In the genomic region with DNA sequence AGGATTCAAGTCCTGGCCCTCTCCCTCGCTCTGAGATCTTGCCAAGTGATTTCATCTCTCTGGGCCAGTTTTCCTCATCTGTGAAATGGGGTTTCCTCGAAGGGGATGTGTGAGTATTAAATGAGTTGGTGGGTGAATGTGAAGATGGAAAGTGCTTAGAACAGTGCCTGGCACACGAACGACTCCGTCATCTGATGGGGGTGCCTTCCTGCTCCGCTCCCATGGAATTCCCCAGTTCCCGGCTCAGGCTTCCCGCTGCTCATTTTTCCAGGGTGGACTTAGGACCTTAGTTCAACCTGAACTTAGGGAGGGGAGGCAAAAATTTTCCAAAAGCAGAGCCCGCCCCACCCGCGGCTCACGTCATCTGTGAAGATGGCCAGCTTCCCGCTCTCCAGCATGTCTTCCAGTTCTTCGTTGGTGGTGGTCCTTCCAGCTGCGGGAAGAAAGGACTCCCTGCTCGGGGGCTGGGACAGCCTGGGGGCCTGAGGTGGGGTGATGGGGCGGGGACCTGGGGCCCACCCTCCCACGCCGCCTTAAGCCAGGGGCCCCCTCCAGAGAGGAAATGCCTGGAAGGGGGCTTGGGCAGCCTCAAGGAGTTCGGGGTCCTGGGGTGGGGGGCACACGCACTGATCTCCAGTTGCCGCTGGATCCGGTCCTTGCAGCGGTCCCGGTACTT, we compare ENCODE assay signal across 1 cellular context.
TF ChIP-seq lines count a peak whose summit lies in the region.

No MANE protein-coding gene starts in this region.

TF ChIP-seq in GM12878, 131 proteins besides CTCF, POLR2A, EP300 and RAD21:
- TF ChIP-seq ZNF217 (IDR thresholded peaks at IDR 0.05) (no peak), MTA2 (IDR thresholded peaks at IDR 0.05; ENCODE audit: low read depth) (no peak), CREM (IDR thresholded peaks at IDR 0.05; ENCODE audit: low read depth) (peak; percentile 39; the same call in 1 of the 2 replicates), CREB1 (IDR thresholded peaks at IDR 0.05; ENCODE audit: low read depth) (no peak), TCF12 (IDR thresholded peaks at IDR 0.05; ENCODE audit: low read depth, low read length) (0 out of 2 replicates have a peak, but pooled peaks have one; percentile 6), MXI1 (IDR thresholded peaks at IDR 0.05; ENCODE audit: low read depth, low read length) (no peak), SIN3A (IDR thresholded peaks at IDR 0.05; ENCODE audit: low read depth, low read length) (peak; percentile 30; the same call in 1 of the 2 replicates), YY1 (IDR thresholded peaks at IDR 0.05; ENCODE audit: low read depth, low read length) (peak; percentile 39; the same call in 1 of the 2 replicates), IKZF2 (IDR thresholded peaks at IDR 0.05) (peak in 1 of 2 experiments; percentile 60; a peak in 2 of 4 replicates), EED (IDR thresholded peaks at IDR 0.05; ENCODE audit: low read depth) (peak; percentile 39; the same call in 1 of the 2 replicates), IKZF1 (conservative IDR thresholded peaks at IDR 0.05) (peak; percentile 67), GATAD2B (conservative IDR thresholded peaks at IDR 0.05; ENCODE audit: low read depth) (no peak; the same call in 1 of the 2 replicates), MYC (IDR thresholded peaks at IDR 0.05; ENCODE audit: insufficient read depth, insufficient read length, insufficient replicate concordance, low read length, severe bottlenecking) (no peak), MEF2A (IDR thresholded peaks at IDR 0.05; ENCODE audit: insufficient read depth, low read depth, low read length) (no peak), SRF (IDR thresholded peaks at IDR 0.05; ENCODE audit: low read depth in 2 of 2, low read length in 2 of 2) (0 out of 4 replicates have a peak, but pooled peaks of 1 of the 2 experiments have one; percentile 21)
- TF ChIP-seq, protein P1, sequence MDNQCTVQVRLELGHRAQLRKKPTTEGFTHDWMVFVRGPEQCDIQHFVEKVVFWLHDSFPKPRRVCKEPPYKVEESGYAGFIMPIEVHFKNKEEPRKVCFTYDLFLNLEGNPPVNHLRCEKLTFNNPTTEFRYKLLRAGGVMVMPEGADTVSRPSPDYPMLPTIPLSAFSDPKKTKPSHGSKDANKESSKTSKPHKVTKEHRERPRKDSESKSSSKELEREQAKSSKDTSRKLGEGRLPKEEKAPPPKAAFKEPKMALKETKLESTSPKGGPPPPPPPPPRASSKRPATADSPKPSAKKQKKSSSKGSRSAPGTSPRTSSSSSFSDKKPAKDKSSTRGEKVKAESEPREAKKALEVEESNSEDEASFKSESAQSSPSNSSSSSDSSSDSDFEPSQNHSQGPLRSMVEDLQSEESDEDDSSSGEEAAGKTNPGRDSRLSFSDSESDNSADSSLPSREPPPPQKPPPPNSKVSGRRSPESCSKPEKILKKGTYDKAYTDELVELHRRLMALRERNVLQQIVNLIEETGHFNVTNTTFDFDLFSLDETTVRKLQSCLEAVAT (IDR thresholded peaks at IDR 0.05) = peak; percentile 96
- TF ChIP-seq, protein P2, sequence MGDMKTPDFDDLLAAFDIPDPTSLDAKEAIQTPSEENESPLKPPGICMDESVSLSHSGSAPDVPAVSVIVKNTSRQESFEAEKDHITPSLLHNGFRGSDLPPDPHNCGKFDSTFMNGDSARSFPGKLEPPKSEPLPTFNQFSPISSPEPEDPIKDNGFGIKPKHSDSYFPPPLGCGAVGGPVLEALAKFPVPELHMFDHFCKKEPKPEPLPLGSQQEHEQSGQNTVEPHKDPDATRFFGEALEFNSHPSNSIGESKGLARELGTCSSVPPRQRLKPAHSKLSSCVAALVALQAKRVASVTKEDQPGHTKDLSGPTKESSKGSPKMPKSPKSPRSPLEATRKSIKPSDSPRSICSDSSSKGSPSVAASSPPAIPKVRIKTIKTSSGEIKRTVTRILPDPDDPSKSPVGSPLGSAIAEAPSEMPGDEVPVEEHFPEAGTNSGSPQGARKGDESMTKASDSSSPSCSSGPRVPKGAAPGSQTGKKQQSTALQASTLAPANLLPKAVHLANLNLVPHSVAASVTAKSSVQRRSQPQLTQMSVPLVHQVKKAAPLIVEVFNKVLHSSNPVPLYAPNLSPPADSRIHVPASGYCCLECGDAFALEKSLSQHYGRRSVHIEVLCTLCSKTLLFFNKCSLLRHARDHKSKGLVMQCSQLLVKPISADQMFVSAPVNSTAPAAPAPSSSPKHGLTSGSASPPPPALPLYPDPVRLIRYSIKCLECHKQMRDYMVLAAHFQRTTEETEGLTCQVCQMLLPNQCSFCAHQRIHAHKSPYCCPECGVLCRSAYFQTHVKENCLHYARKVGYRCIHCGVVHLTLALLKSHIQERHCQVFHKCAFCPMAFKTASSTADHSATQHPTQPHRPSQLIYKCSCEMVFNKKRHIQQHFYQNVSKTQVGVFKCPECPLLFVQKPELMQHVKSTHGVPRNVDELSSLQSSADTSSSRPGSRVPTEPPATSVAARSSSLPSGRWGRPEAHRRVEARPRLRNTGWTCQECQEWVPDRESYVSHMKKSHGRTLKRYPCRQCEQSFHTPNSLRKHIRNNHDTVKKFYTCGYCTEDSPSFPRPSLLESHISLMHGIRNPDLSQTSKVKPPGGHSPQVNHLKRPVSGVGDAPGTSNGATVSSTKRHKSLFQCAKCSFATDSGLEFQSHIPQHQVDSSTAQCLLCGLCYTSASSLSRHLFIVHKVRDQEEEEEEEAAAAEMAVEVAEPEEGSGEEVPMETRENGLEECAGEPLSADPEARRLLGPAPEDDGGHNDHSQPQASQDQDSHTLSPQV (IDR thresholded peaks at IDR 0.05) = no peak
- TF ChIP-seq, protein P3, sequence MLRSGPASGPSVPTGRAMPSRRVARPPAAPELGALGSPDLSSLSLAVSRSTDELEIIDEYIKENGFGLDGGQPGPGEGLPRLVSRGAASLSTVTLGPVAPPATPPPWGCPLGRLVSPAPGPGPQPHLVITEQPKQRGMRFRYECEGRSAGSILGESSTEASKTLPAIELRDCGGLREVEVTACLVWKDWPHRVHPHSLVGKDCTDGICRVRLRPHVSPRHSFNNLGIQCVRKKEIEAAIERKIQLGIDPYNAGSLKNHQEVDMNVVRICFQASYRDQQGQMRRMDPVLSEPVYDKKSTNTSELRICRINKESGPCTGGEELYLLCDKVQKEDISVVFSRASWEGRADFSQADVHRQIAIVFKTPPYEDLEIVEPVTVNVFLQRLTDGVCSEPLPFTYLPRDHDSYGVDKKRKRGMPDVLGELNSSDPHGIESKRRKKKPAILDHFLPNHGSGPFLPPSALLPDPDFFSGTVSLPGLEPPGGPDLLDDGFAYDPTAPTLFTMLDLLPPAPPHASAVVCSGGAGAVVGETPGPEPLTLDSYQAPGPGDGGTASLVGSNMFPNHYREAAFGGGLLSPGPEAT (IDR thresholded peaks at IDR 0.05; ENCODE audit: low read depth) = 0 out of 2 replicates have a peak, but pooled peaks have one; percentile 44
- TF ChIP-seq, protein P4, sequence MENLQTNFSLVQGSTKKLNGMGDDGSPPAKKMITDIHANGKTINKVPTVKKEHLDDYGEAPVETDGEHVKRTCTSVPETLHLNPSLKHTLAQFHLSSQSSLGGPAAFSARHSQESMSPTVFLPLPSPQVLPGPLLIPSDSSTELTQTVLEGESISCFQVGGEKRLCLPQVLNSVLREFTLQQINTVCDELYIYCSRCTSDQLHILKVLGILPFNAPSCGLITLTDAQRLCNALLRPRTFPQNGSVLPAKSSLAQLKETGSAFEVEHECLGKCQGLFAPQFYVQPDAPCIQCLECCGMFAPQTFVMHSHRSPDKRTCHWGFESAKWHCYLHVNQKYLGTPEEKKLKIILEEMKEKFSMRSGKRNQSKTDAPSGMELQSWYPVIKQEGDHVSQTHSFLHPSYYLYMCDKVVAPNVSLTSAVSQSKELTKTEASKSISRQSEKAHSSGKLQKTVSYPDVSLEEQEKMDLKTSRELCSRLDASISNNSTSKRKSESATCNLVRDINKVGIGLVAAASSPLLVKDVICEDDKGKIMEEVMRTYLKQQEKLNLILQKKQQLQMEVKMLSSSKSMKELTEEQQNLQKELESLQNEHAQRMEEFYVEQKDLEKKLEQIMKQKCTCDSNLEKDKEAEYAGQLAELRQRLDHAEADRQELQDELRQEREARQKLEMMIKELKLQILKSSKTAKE (IDR thresholded peaks at IDR 0.05; ENCODE audit: low read depth, poor library complexity, severe bottlenecking) = no peak
